Comparison of ENCODE assay signal across 8 cellular contexts in the genomic region with DNA sequence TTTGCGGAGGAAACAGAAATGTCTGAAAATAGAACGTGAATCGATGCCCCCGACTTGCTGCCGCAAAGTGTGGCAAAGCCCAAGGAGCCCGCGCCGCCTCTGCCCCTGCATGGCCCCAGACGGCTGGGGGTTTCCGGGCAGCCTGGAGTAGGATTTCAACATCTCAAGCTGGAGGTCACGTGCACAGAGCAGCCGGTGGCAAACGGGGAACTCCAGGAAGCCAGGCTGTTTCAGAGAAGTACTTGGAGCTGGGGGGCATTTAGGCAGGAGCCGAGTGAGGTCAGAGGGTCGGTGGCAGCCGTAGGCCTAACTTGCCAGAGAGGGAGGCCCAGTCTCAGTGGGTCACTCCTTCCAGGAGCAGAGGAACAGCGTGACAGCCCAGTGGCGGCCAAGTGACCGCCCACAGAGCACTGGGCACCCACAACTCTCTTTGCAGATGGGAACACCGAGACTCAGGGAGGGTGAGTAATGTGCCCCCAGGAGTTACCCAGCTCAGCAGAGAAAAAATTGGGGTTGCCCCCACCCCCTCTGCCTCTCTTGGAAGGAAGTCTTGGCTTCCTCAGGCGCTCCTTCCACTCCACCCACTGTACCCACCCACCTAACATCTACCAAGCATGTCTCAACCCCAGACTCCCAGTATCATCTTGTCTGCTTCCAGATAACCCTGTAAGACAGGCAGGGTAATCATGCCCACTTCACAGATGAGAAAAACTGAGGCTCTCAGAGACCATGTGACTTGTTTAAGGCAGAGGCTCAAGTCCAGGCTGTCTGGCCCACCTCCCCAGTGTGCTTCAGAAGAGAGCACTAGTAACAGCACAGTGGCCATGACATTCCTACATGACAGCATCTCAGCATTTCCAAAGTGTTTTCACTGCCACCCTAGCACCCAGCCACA.
DNase-seq lines count a peak whose midpoint lies in the region; ATAC-seq and TF ChIP-seq lines count a peak whose summit lies in the region.

No MANE protein-coding gene starts in this region.

- CTCF ChIA-PET in HEK293 (lab: Yijun Ruan, JAX): no interaction called here
- CTCF ChIA-PET in WTC11 (lab: Charles Lee): no interaction called here

- no peak overlapping the region for H3K4me3 ChIP-seq in DND-41 (ENCODE audit: low read depth in 1 of 2, low read length in 2 of 2)
- H3K4me3 ChIP-seq in HEK293 (ENCODE audit: low read depth, low read length): no peak overlapping the region
- H3K4me3 ChIP-seq in OCI-LY3 (ENCODE audit: low read length): peak overlapping the region; percentile 58

- H3K27ac ChIP-seq in DND-41 (ENCODE audit: low read length) (peak overlapping the region; percentile 48), HEK293 (ENCODE audit: extremely low read depth, low read depth, low read length) (no peak overlapping the region), OCI-LY3 (ENCODE audit: low read length) (peak overlapping the region; percentile 100)

- H2AFZ ChIP-seq in DND-41 (ENCODE audit: low read depth, low read length): no peak overlapping the region
- no peak overlapping the region for H2AFZ ChIP-seq in OCI-LY3 (ENCODE audit: low read depth, low read length)

- no peak for TF ChIP-seq CTCF in DND-41 (IDR thresholded peaks at IDR 0.05; ENCODE audit: borderline replicate concordance, extremely low read depth, low read length, poor library complexity, severe bottlenecking)
- no peak for TF ChIP-seq CTCF in HEK293 (tag by site-specific recombination; IDR thresholded peaks at IDR 0.05)
- TF ChIP-seq CTCF in OCI-LY3 (IDR thresholded peaks at IDR 0.05; ENCODE audit: low read depth, low read length): no peak
- no peak for TF ChIP-seq CTCF in WTC11 (IDR thresholded peaks at IDR 0.05)

- H3K27me3 ChIP-seq in DND-41 (ENCODE audit: insufficient read depth, low read length, poor library complexity): no peaks in the 10 kb centered on the region
- no peaks in the 10 kb centered on the region for H3K27me3 ChIP-seq in OCI-LY3 (ENCODE audit: low read depth, low read length)

- DNase-seq in DND-41 (no peak), activated gamma-delta T cell (lab: John Stamatoyannopoulos, UW) (peak; percentile 59), Right ventricle myocardium superior (peak; percentile 89), smooth muscle cell of the brain vasculature (ENCODE audit: low read depth, low spot score) (peak; percentile 64), NCI-H2196 treated with DMSO at 0.1 percent for 48 hours (lab: John Stamatoyannopoulos, UW; ENCODE audit: unreplicated experiment) (no peak), WTC11 (ENCODE audit: low spot score) (no peak)

- H3K27me3 Mint-ChIP-seq in WTC11 (ENCODE audit: low read depth): no peaks in the 10 kb centered on the region

- H3K4me2 ChIP-seq in DND-41 (ENCODE audit: insufficient read depth, low read length) (no peak overlapping the region), OCI-LY3 (ENCODE audit: low read length) (peak overlapping the region; percentile 83)

- intact Hi-C loops in Right ventricle myocardium superior (cut with DNase I): no loop called here

- no peaks in the 10 kb centered on the region for H3K9me3 Mint-ChIP-seq in WTC11

- ATAC-seq in DND-41 (ENCODE audit: insufficient read depth, low read depth) (no peak), Right ventricle myocardium superior (ENCODE audit: poor library complexity) (peak; percentile 67), WTC11 (no peak)

- H3K4me3 Mint-ChIP-seq in WTC11: no peak overlapping the region

- H3K4me1 ChIP-seq in DND-41 (ENCODE audit: insufficient read depth, low read length) (peaks cover 20% of the 10 kb centered on the region), HEK293 (ENCODE audit: control insufficient read depth, insufficient read depth, low read length) (no peaks in the 10 kb centered on the region), OCI-LY3 (ENCODE audit: low read length) (peaks cover 100% of the 10 kb centered on the region)

- no peaks in the 10 kb centered on the region for H3K36me3 Mint-ChIP-seq in WTC11

- H3K9me3 ChIP-seq in DND-41 (ENCODE audit: insufficient read depth, low read length, severe bottlenecking): no peaks in the 10 kb centered on the region
- H3K9me3 ChIP-seq in HEK293 (ENCODE audit: control insufficient read depth, insufficient read depth, low read depth, low read length): no peaks in the 10 kb centered on the region
- no peaks in the 10 kb centered on the region for H3K9me3 ChIP-seq in OCI-LY3 (ENCODE audit: insufficient read depth, low read length)

- peaks cover 94% of the 10 kb centered on the region for H4K20me1 ChIP-seq in DND-41 (ENCODE audit: insufficient read depth, low read length)
- no peaks in the 10 kb centered on the region for H4K20me1 ChIP-seq in OCI-LY3 (ENCODE audit: insufficient read depth, low read length)

- H3K27ac Mint-ChIP-seq in WTC11: no peak overlapping the region

- H3K9ac ChIP-seq in DND-41 (ENCODE audit: low read depth, low read length) (no peak overlapping the region), OCI-LY3 (ENCODE audit: low read length) (peak overlapping the region; percentile 97)

- POLR2A ChIA-PET in HEK293 (lab: Yijun Ruan, JAX): no interaction called here
- POLR2A ChIA-PET in WTC11 (lab: Charles Lee): no interaction called here

- H3K36me3 ChIP-seq in DND-41 (ENCODE audit: insufficient read depth, low read length) (peaks cover 20% of the 10 kb centered on the region), HEK293 (ENCODE audit: control insufficient read depth in 2 of 2, insufficient read depth in 1 of 2, low read length in 2 of 2) (no peaks in the 10 kb centered on the region), OCI-LY3 (replicated peaks; ENCODE audit: low read depth, low read length) (peaks cover 5% of the 10 kb centered on the region)

- H3K4me1 Mint-ChIP-seq in WTC11: peaks cover 4% of the 10 kb centered on the region

- H3K79me2 ChIP-seq in DND-41 (ENCODE audit: insufficient read depth, low read length) (peaks cover 99% of the 10 kb centered on the region), OCI-LY3 (ENCODE audit: low read length) (peaks cover 42% of the 10 kb centered on the region)

TF ChIP-seq in HEK293, 187 proteins besides CTCF, POLR2A, EP300 and RAD21:
- 0 out of 2 replicates have a peak, but pooled peaks have one; percentile 9 for TF ChIP-seq ZFHX2 (tag by site-specific recombination; conservative IDR thresholded peaks at IDR 0.05)
- TF ChIP-seq ZNF302 (tag by site-specific recombination; IDR thresholded peaks at IDR 0.05; ENCODE audit: low read depth): no peak
- peak; percentile 25; the same call in 1 of the 2 replicates for TF ChIP-seq EGR2 (tag by site-specific recombination; IDR thresholded peaks at IDR 0.05; ENCODE audit: low read depth)

TF ChIP-seq in WTC11, 78 proteins besides CTCF, POLR2A, EP300 and RAD21:
- TF ChIP-seq MXD4 (CRISPR knock-in tag; IDR thresholded peaks at IDR 0.05; ENCODE audit: borderline replicate concordance) (no peak), NFYB (CRISPR knock-in tag; conservative IDR thresholded peaks at IDR 0.05; ENCODE audit: low read depth) (no peak), MYBL2 (CRISPR knock-in tag; IDR thresholded peaks at IDR 0.05) (no peak), TEAD1 (CRISPR knock-in tag; IDR thresholded peaks at IDR 0.05) (no peak), TP53 (CRISPR knock-in tag; IDR thresholded peaks at IDR 0.05) (no peak), ELF4 (CRISPR knock-in tag; IDR thresholded peaks at IDR 0.05; ENCODE audit: low read depth) (no peak), GTF2I (CRISPR knock-in tag; conservative IDR thresholded peaks at IDR 0.05) (no peak), NR1H2 (CRISPR knock-in tag; IDR thresholded peaks at IDR 0.05) (no peak), FOXP1 (CRISPR knock-in tag; IDR thresholded peaks at IDR 0.05; ENCODE audit: borderline replicate concordance) (no peak), TCF7 (CRISPR knock-in tag; IDR thresholded peaks at IDR 0.05; ENCODE audit: low read depth) (no peak), PRRX2 (CRISPR knock-in tag; IDR thresholded peaks at IDR 0.05) (no peak), ZNF416 (CRISPR knock-in tag; IDR thresholded peaks at IDR 0.05) (no peak)
- TF ChIP-seq, protein P1, sequence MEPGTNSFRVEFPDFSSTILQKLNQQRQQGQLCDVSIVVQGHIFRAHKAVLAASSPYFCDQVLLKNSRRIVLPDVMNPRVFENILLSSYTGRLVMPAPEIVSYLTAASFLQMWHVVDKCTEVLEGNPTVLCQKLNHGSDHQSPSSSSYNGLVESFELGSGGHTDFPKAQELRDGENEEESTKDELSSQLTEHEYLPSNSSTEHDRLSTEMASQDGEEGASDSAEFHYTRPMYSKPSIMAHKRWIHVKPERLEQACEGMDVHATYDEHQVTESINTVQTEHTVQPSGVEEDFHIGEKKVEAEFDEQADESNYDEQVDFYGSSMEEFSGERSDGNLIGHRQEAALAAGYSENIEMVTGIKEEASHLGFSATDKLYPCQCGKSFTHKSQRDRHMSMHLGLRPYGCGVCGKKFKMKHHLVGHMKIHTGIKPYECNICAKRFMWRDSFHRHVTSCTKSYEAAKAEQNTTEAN (CRISPR knock-in tag; IDR thresholded peaks at IDR 0.05): no peak
- TF ChIP-seq, protein P2, sequence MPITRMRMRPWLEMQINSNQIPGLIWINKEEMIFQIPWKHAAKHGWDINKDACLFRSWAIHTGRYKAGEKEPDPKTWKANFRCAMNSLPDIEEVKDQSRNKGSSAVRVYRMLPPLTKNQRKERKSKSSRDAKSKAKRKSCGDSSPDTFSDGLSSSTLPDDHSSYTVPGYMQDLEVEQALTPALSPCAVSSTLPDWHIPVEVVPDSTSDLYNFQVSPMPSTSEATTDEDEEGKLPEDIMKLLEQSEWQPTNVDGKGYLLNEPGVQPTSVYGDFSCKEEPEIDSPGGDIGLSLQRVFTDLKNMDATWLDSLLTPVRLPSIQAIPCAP (CRISPR knock-in tag; IDR thresholded peaks at IDR 0.05): no peak

Comparison
In these comparisons a context has a peak if more than half of its experiments do, and no peak if none do; other contexts are left out.
1. DNase-seq: peak in activated gamma-delta T cell (single experiment), Right ventricle myocardium superior (single experiment) and smooth muscle cell of the brain vasculature (single experiment); none in DND-41 (single experiment), NCI-H2196 treated with DMSO at 0.1 percent for 48 hours (single experiment) and WTC11 (single experiment).